20 cellular contexts compared by ENCODE assay signal in the genomic region with DNA sequence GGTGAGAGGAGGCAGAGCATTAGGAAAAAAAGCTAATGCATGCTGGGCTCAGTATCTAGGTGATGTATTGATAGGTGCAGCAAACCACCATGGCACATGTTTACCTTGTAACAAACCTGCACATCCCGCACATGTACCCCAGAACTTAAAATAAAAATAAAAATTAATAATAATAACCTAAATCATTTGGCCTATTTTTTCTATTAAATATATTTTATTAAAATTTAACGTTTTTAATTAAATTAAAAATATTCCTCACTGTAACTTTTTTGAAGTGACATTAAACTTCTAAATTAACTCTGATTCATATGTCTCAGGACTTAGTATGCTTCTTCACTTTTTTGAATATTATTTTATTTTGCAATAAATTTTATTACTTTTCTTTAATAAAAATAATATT.
DNase-seq lines count a peak whose midpoint lies in the region; ATAC-seq, FAIRE-seq and TF ChIP-seq lines count a peak whose summit lies in the region.
"Had no signal": no experiment of that assay in that cellular context is flagged by ENCODE, and none has a peak within 500 bp of the region (broad histone marks: within the 10 kb centered on the region; RNA-seq: fewer than 3 reads in every experiment).

No MANE protein-coding gene starts in this region.

- H3K4me1 ChIP-seq in kidney (ENCODE audit: control insufficient read depth in 1 of 2, insufficient read depth in 1 of 2, low read depth in 1 of 2, low read length in 2 of 2), result no peaks in the 10 kb centered on the region
- no peaks in the 10 kb centered on the region for H3K4me1 ChIP-seq in sigmoid colon
- H3K4me1 ChIP-seq: BLaER1 had no signal

- TF ChIP-seq POLR2A in sigmoid colon (IDR thresholded peaks at IDR 0.05), result no peak

- no peaks in the 10 kb centered on the region for H3K36me3 ChIP-seq in kidney (ENCODE audit: control insufficient read depth in 1 of 2, insufficient read depth in 2 of 2, low read length in 2 of 2)
- no peaks in the 10 kb centered on the region for H3K36me3 ChIP-seq in sigmoid colon
- H3K36me3 ChIP-seq: BLaER1 had no signal

- TF ChIP-seq EP300 in sigmoid colon (IDR thresholded peaks at IDR 0.05), result no peak

- DNase-seq in kidney, result no peak
- no peak for DNase-seq in stimulated activated CD4-positive, alpha-beta T cell treated with anti-CD3 and anti-CD28 coated beads, Interleukin-1b, Interleukin-23, amount 100 ng/mL, for 48 hours
- DNase-seq in sigmoid colon, result no peak
- DNase-seq: CD4-positive, CD25-positive, alpha-beta regulatory T cell; CD8-positive, alpha-beta T cell; DMS 273 treated with DMSO at 0.1 percent for 48 hours; DMS79; EL; GF-D8; H9 had no signal

- H3K4me3 ChIP-seq in kidney (ENCODE audit: low read length in 2 of 2) (no peak overlapping the region), sigmoid colon (no peak overlapping the region)
- H3K4me3 ChIP-seq: BLaER1, GM23338 had no signal

- ATAC-seq in GM21526 (IDR thresholded peaks at IDR 0.05; ENCODE audit: low FRiP score, unreplicated experiment), result no peak
- ATAC-seq: CD8-positive, alpha-beta T cell; GM23338; HCT116 had no signal

- peak; percentile 66 for FAIRE-seq in TTC549 (lab: Jason Lieb, UNC)
- FAIRE-seq in colon (lab: Jason Lieb, UNC), result peak; percentile 76
- peak; percentile 98 for FAIRE-seq in kidney (lab: Jason Lieb, UNC)
- FAIRE-seq: D721Med, GM12891, GM18507 had no signal

- H3K9me3 ChIP-seq in kidney (ENCODE audit: control insufficient read depth in 1 of 2, low read length in 2 of 2) (no peaks in the 10 kb centered on the region), sigmoid colon (no peaks in the 10 kb centered on the region)
- H3K9me3 ChIP-seq: BLaER1 had no signal

- no peak overlapping the region for H3K27ac ChIP-seq in kidney (ENCODE audit: low read depth in 2 of 2, low read length in 2 of 2)
- no peak overlapping the region for H3K27ac ChIP-seq in sigmoid colon
- H3K27ac ChIP-seq: BLaER1, C4-2B had no signal

- intact Hi-C loops in kidney (cut with DNase I) (no loop called here), sigmoid colon (cut with DNase I) (no loop called here)

- H3K9ac ChIP-seq in kidney (ENCODE audit: low read length in 2 of 2), result no peak overlapping the region
- H3K9ac ChIP-seq: BLaER1 had no signal

- H3K27me3 ChIP-seq in sigmoid colon, result no peaks in the 10 kb centered on the region
- H3K27me3 ChIP-seq: BLaER1 had no signal

- WGBS in sigmoid colon, 2 donors, result 76 to 87% methylated on average over 2 of the region's 2 CpGs

- TF ChIP-seq CTCF in kidney (IDR thresholded peaks at IDR 0.05; ENCODE audit: borderline replicate concordance, extremely low read depth, insufficient read depth) (no peak), sigmoid colon (IDR thresholded peaks at IDR 0.05) (no peak)
